22 cellular contexts compared by ENCODE assay signal in the genomic region with DNA sequence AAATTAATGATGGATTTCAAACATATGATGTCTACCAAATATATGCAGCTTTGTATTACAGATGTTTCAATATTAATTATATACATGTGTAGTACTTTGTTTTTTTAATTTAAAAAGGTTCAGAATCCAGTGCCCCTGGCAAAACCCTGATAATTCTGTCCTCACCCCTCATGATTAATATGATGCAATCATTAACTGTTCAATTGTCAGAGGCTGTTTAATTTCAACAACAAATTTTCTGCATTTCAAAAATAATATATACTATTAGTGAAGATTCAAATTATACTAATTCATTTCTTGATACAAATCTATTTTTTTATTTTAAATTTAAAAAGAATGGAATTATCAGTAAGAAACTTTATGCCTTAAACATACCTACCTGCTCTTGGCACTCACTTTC.
"Had no signal": no experiment of that assay in that cellular context is flagged by ENCODE, and none has a peak within 500 bp of the region (broad histone marks: within the 10 kb centered on the region; RNA-seq: fewer than 3 reads in every experiment).

No MANE protein-coding gene starts in this region.

- H3K4me1 ChIP-seq: esophagus muscularis mucosa, foreskin keratinocyte, gastroesophageal sphincter, heart left ventricle, left lung, lower lobe of right lung had no signal

- H2AFZ ChIP-seq: hepatocyte had no signal

- H3K27ac ChIP-seq: coronary artery, dorsolateral prefrontal cortex, esophagus muscularis mucosa, foreskin keratinocyte, gastroesophageal sphincter, heart left ventricle, hepatocyte, left lung, lower lobe of right lung had no signal

- ATAC-seq: foreskin keratinocyte, gastroesophageal sphincter, heart left ventricle, left cardiac atrium, left lung, left ventricle myocardium superior, lower lobe of right lung, mucosa of descending colon had no signal

- H3K4me3 ChIP-seq: coronary artery, dorsolateral prefrontal cortex, esophagus muscularis mucosa, gastroesophageal sphincter, heart left ventricle, hepatocyte, left lung, lower lobe of right lung, mucosa of descending colon had no signal

- FAIRE-seq: colon, endothelial cell of umbilical vein, frontal cortex, islet of Langerhans, keratinocyte had no signal

- DNase-seq: dermis blood vessel endothelial cell; dorsolateral prefrontal cortex; effector CD4-positive, alpha-beta T cell; effector memory CD4-positive, alpha-beta T cell; foreskin keratinocyte; heart left ventricle; hypothalamus; left cardiac atrium; left lung; left ventricle myocardium superior; lower lobe of right lung; mesenchymal stem cell; mucosa of descending colon had no signal

- H3K79me2 ChIP-seq: hepatocyte had no signal

- H3K36me3 ChIP-seq: esophagus muscularis mucosa, gastroesophageal sphincter, heart left ventricle, left lung, lower lobe of right lung had no signal

- H3K9me3 ChIP-seq: esophagus muscularis mucosa, gastroesophageal sphincter, left lung, lower lobe of right lung, mucosa of descending colon had no signal

- H3K4me2 ChIP-seq: hepatocyte had no signal

- H3K27me3 ChIP-seq: esophagus muscularis mucosa, foreskin keratinocyte, gastroesophageal sphincter, heart left ventricle, hepatocyte, left lung had no signal
